In genomic region chr18:79068946-79069791, GRCh38 we compare ENCODE assay signal across 8 cellular contexts. TPM values are rescaled to one million over a fixed set of nuclear protein-coding genes. Genes with fewer than 3 reads are reported as not detected.
A peak's percentile ranks its signal among the peaks of the same experiment; 100 is the strongest.
DNase-seq lines count a peak whose midpoint lies in the region; ATAC-seq lines count a peak whose summit lies in the region.

Gene ATP9B, plus strand, starts transcription at chr18:79069394. Its CDS starts 17 bp downstream, at chr18:79069411.

- peak; percentile 87 for ATAC-seq in GM21723 (IDR thresholded peaks at IDR 0.05; ENCODE audit: unreplicated experiment)
- ATAC-seq in naive thymus-derived CD4-positive, alpha-beta T cell, result peak; percentile 91
- ATAC-seq in stimulated activated naive B cell treated with anti-CD40 and anti-IgM and Interleukin-4, amounts not matched to agents 10 μg/mL and 1 μg/mL and 100 μg/mL, for 72 hours (replicated peaks), result peak; percentile 88 to 90

- H3K27ac Mint-ChIP-seq in activated T-helper 1 cell treated with anti-CD3 and anti-CD28 coated beads, Interleukin-12 subunit alpha, Interleukin-12 subunit beta, Interleukin-2, Interleukin-4 antibody, amounts not matched to agents 30 ng/mL and 10 ng/mL and 1 ng/mL, durations not matched to agents 14 hours and 24 hours and 36 hours, result peak within 1 kb of the TSS; percentile 98
- H3K27ac Mint-ChIP-seq in naive thymus-derived CD4-positive, alpha-beta T cell, result peak within 1 kb of the TSS; percentile 98 to 100 (median 99)
- peak within 1 kb of the TSS; percentile 97 for H3K27ac Mint-ChIP-seq in stimulated activated naive B cell treated with anti-CD40 and anti-IgM and Interleukin-4, amounts not matched to agents 10 μg/mL and 1 μg/mL and 100 μg/mL, for 72 hours

- H3K4me1 Mint-ChIP-seq in activated T-helper 1 cell treated with anti-CD3 and anti-CD28 coated beads, Interleukin-12 subunit alpha, Interleukin-12 subunit beta, Interleukin-2, Interleukin-4 antibody, amounts not matched to agents 30 ng/mL and 10 ng/mL and 1 ng/mL, durations not matched to agents 14 hours and 24 hours and 36 hours (ENCODE audit: low read depth), result peaks cover 38% of the 10 kb centered on the region
- peaks cover 28 to 63% (median 51%) of the 10 kb centered on the region in 7 donors for H3K4me1 Mint-ChIP-seq in naive thymus-derived CD4-positive, alpha-beta T cell
- H3K4me1 Mint-ChIP-seq in stimulated activated naive B cell treated with anti-CD40 and anti-IgM and Interleukin-4, amounts not matched to agents 10 μg/mL and 1 μg/mL and 100 μg/mL, for 72 hours, result peaks cover 20 to 22% of the 10 kb centered on the region in 2 donors

- peak within 1 kb of the TSS; percentile 98 for H3K27ac ChIP-seq in naive thymus-derived CD4-positive, alpha-beta T cell (ENCODE audit: low read depth, low read length)

- peak within 1 kb of the TSS; percentile 59 for H3K4me3 ChIP-seq in naive thymus-derived CD4-positive, alpha-beta T cell (ENCODE audit: low read length)

- H3K9me3 Mint-ChIP-seq in activated T-helper 1 cell treated with anti-CD3 and anti-CD28 coated beads, Interleukin-12 subunit alpha, Interleukin-12 subunit beta, Interleukin-2, Interleukin-4 antibody, amounts not matched to agents 30 ng/mL and 10 ng/mL and 1 ng/mL, durations not matched to agents 14 hours and 24 hours and 36 hours, result peaks cover 30% of the 10 kb centered on the region
- peaks cover 0 to 24% (median 3%) of the 10 kb centered on the region in 11 donors for H3K9me3 Mint-ChIP-seq in naive thymus-derived CD4-positive, alpha-beta T cell
- peaks cover 23 to 25% of the 10 kb centered on the region in 2 donors for H3K9me3 Mint-ChIP-seq in stimulated activated naive B cell treated with anti-CD40 and anti-IgM and Interleukin-4, amounts not matched to agents 10 μg/mL and 1 μg/mL and 100 μg/mL, for 72 hours

- CTCF ChIA-PET in naive thymus-derived CD4-positive, alpha-beta T cell (lab: Charles Lee), result no interaction called here

- H3K9me3 ChIP-seq in naive thymus-derived CD4-positive, alpha-beta T cell (ENCODE audit: control insufficient read depth in 2 of 3, low read length in 3 of 3), result no peaks in the 10 kb centered on the region

- no peaks in the 10 kb centered on the region for H3K27me3 ChIP-seq in naive thymus-derived CD4-positive, alpha-beta T cell (ENCODE audit: control insufficient read depth in 2 of 2, insufficient read depth in 2 of 2, low read length in 2 of 2)

- peaks cover 9% of the 10 kb centered on the region for H3K27me3 Mint-ChIP-seq in activated T-helper 1 cell treated with anti-CD3 and anti-CD28 coated beads, Interleukin-12 subunit alpha, Interleukin-12 subunit beta, Interleukin-2, Interleukin-4 antibody, amounts not matched to agents 30 ng/mL and 10 ng/mL and 1 ng/mL, durations not matched to agents 14 hours and 24 hours and 36 hours (ENCODE audit: insufficient read depth)
- peaks cover under 1 to 21% (median 5%) of the 10 kb centered on the region in 5 donors for H3K27me3 Mint-ChIP-seq in naive thymus-derived CD4-positive, alpha-beta T cell
- peaks cover 18% of the 10 kb centered on the region in 2 donors for H3K27me3 Mint-ChIP-seq in stimulated activated naive B cell treated with anti-CD40 and anti-IgM and Interleukin-4, amounts not matched to agents 10 μg/mL and 1 μg/mL and 100 μg/mL, for 72 hours

- no peaks in the 10 kb centered on the region for H3K36me3 ChIP-seq in naive thymus-derived CD4-positive, alpha-beta T cell (ENCODE audit: control insufficient read depth in 2 of 3, insufficient read depth in 3 of 3, low read length in 3 of 3)

- intact Hi-C loops in activated T-helper 1 cell treated with anti-CD3 and anti-CD28 coated beads, Interleukin-12 subunit alpha, Interleukin-12 subunit beta, Interleukin-2, Interleukin-4 antibody, amounts not matched to agents 30 ng/mL and 10 ng/mL and 1 ng/mL, durations not matched to agents 14 hours and 24 hours and 36 hours (cut with micrococcal nuclease), result loop anchor here (1.0 to 5.0 kb wide), 6 partner anchors 87 to 610 kb away; partner anchors contain the start of genes CTDP1 and NFATC1
- intact Hi-C loops in naive thymus-derived CD4-positive, alpha-beta T cell (cut with micrococcal nuclease), result loop anchor here (2.0 to 5.0 kb wide), 9 partner anchors 88 to 1038 kb away; partner anchors contain the start of genes SLC66A2 (in 2 of the 2), ADNP2 (in 1 of the 2) and TXNL4A (in 1 of the 2)

- H3K4me3 Mint-ChIP-seq in activated T-helper 1 cell treated with anti-CD3 and anti-CD28 coated beads, Interleukin-12 subunit alpha, Interleukin-12 subunit beta, Interleukin-2, Interleukin-4 antibody, amounts not matched to agents 30 ng/mL and 10 ng/mL and 1 ng/mL, durations not matched to agents 14 hours and 24 hours and 36 hours, result peak within 1 kb of the TSS; percentile 89
- peak within 1 kb of the TSS; percentile 85 to 98 (median 94) for H3K4me3 Mint-ChIP-seq in naive thymus-derived CD4-positive, alpha-beta T cell
- peak within 1 kb of the TSS; percentile 86 to 87 for H3K4me3 Mint-ChIP-seq in stimulated activated naive B cell treated with anti-CD40 and anti-IgM and Interleukin-4, amounts not matched to agents 10 μg/mL and 1 μg/mL and 100 μg/mL, for 72 hours

- POLR2A ChIA-PET in naive thymus-derived CD4-positive, alpha-beta T cell (lab: Charles Lee), result interaction anchor here (0.7 to 1.1 kb wide), 5 partner anchors 32 to 610 kb away, joined by 3 to 4 read pairs (median 3); no protein-coding TSS in a partner anchor

- peaks cover 29% of the 10 kb centered on the region for H3K36me3 Mint-ChIP-seq in activated T-helper 1 cell treated with anti-CD3 and anti-CD28 coated beads, Interleukin-12 subunit alpha, Interleukin-12 subunit beta, Interleukin-2, Interleukin-4 antibody, amounts not matched to agents 30 ng/mL and 10 ng/mL and 1 ng/mL, durations not matched to agents 14 hours and 24 hours and 36 hours (ENCODE audit: low read depth)
- H3K36me3 Mint-ChIP-seq in naive thymus-derived CD4-positive, alpha-beta T cell, result peaks cover 17 to 39% (median 22%) of the 10 kb centered on the region in 5 donors
- peaks cover 37 to 38% of the 10 kb centered on the region in 2 donors for H3K36me3 Mint-ChIP-seq in stimulated activated naive B cell treated with anti-CD40 and anti-IgM and Interleukin-4, amounts not matched to agents 10 μg/mL and 1 μg/mL and 100 μg/mL, for 72 hours

- DNase-seq in DMS79 treated with DMSO at 0.1 percent for 48 hours (lab: John Stamatoyannopoulos, UW) (peak; percentile 82), KG1 (lab: John Stamatoyannopoulos, UW) (peak; percentile 89), RPMI7951 (ENCODE audit: low read depth) (peak; percentile 89), fibroblast of gingiva (ENCODE audit: low read depth) (peak; percentile 98)
- DNase-seq in activated T-helper 1 cell treated with anti-CD3 and anti-CD28 coated beads, Interleukin-12 subunit alpha, Interleukin-12 subunit beta, Interleukin-2, Interleukin-4 antibody, amounts not matched to agents 30 ng/mL and 10 ng/mL and 1 ng/mL, durations not matched to agents 14 hours and 24 hours and 36 hours (ENCODE audit: low spot score), result peak; percentile 99
- peak; percentile 97 to 100 (median 99) for DNase-seq in naive thymus-derived CD4-positive, alpha-beta T cell
- DNase-seq in stimulated activated naive B cell treated with anti-CD40 and anti-IgM and Interleukin-4, amounts not matched to agents 10 μg/mL and 1 μg/mL and 100 μg/mL, for 72 hours, result peak; percentile 99

- peaks cover 12 to 29% of the 10 kb centered on the region in 2 donors for H3K4me1 ChIP-seq in naive thymus-derived CD4-positive, alpha-beta T cell (ENCODE audit: control insufficient read depth in 2 of 2, insufficient read depth in 2 of 2, low read length in 2 of 2)

RNA-seq across cellular contexts. Expression of gene ATP9B, which starts in this region (rescaled TPM):
- 6.4 and 6.5 TPM in 2 replicates for total RNA-seq in RPMI7951 (2014; rRNA removed; shearing (Covaris generic))
- total RNA-seq in activated T-helper 1 cell treated with anti-CD3 and anti-CD28 coated beads, Interleukin-12 subunit alpha, Interleukin-12 subunit beta, Interleukin-2, Interleukin-4 antibody, amounts not matched to agents 30 ng/mL and 10 ng/mL and 1 ng/mL, durations not matched to agents 14 hours and 24 hours and 36 hours, result 26.1 and 31.4 TPM in 2 replicates
- 10 to 100 TPM; 36.1 to 90.5 (median 90.0) TPM for total RNA-seq in naive thymus-derived CD4-positive, alpha-beta T cell
- 10 to 100 TPM; 21.3 to 26.1 TPM for polyA plus RNA-seq in naive thymus-derived CD4-positive, alpha-beta T cell

Comparison
In these comparisons a context has a peak if more than half of its experiments do, and no peak if none do; other contexts are left out.
1. Peak in every context shown above with its lines: DNase-seq, ATAC-seq, H3K4me3 ChIP-seq and H3K27ac ChIP-seq.